In genomic region chr1:59015708-59016107, GRCh38 we compare ENCODE assay signal across 17 cellular contexts.
DNase-seq lines count a peak whose midpoint lies in the region; ATAC-seq, FAIRE-seq and TF ChIP-seq lines count a peak whose summit lies in the region.
"Had no signal": no experiment of that assay in that cellular context is flagged by ENCODE, and none has a peak within 500 bp of the region (broad histone marks: within the 10 kb centered on the region; RNA-seq: fewer than 3 reads in every experiment).

No MANE protein-coding gene starts in this region.

- H3K9me3 ChIP-seq in endodermal cell (ENCODE audit: control insufficient read depth, low read length), result peaks cover 11% of the 10 kb centered on the region
- H3K9me3 ChIP-seq: psoas muscle, transverse colon had no signal

- peak; percentile 87 for DNase-seq in EH (ENCODE audit: low read depth)
- peak; percentile 20 for DNase-seq in NCI-H446 treated with DMSO at 0.1 percent for 48 hours (lab: John Stamatoyannopoulos, UW)
- peak; percentile 54 for DNase-seq in endodermal cell
- no peak for DNase-seq in nephron progenitor cell
- DNase-seq in HT-29 (ENCODE audit: low spot score), result no peak
- no peak for DNase-seq in activated CD8-positive, alpha-beta memory T cell treated with anti-CD3 and anti-CD28 coated beads, Interleukin-2, amount 50 U/mL, for 4 hours
- DNase-seq in frontal cortex (ENCODE audit: low spot score in 2 of 2), result no peak
- DNase-seq: activated CD4-positive, CD25-positive, alpha-beta regulatory T cell treated with anti-CD3 and anti-CD28 coated beads, Interleukin-2, amount 50 U/mL, for 72 hours; activated naive CD4-positive, alpha-beta T cell treated with anti-CD3 and anti-CD28 coated beads, Interleukin-2, amount 50 U/mL, for 16 hours; DMS79 treated with DMSO at 0.1 percent for 48 hours; GOT3; left ventricle myocardium inferior; NCI-H1436 treated with DMSO at 0.1 percent for 48 hours; psoas muscle; transverse colon had no signal

- no peaks in the 10 kb centered on the region for H3K36me3 ChIP-seq in endodermal cell (ENCODE audit: control insufficient read depth, insufficient read depth, low read length)
- H3K36me3 ChIP-seq: left ventricle myocardium inferior, transverse colon had no signal

- peaks cover 8% of the 10 kb centered on the region for H3K4me1 ChIP-seq in endodermal cell (ENCODE audit: control insufficient read depth, insufficient read depth, low read length)

- peaks cover 9% of the 10 kb centered on the region for H3K9me3 Mint-ChIP-seq in endodermal cell
- H3K9me3 Mint-ChIP-seq in nephron progenitor cell, result peaks cover 18% of the 10 kb centered on the region

- H3K4me1 Mint-ChIP-seq in endodermal cell, result peaks cover 38% of the 10 kb centered on the region
- H3K4me1 Mint-ChIP-seq in nephron progenitor cell, result peaks cover 74% of the 10 kb centered on the region

- no peaks in the 10 kb centered on the region for H3K36me3 Mint-ChIP-seq in endodermal cell (ENCODE audit: low read depth)
- H3K36me3 Mint-ChIP-seq in nephron progenitor cell (ENCODE audit: low read depth), result peaks cover 5% of the 10 kb centered on the region

- no peak for ATAC-seq in HG02981 (IDR thresholded peaks at IDR 0.05; ENCODE audit: unreplicated experiment)
- ATAC-seq: Right ventricle myocardium inferior had no signal

- FAIRE-seq in frontal cortex (lab: Jason Lieb, UNC), result no peak

- TF ChIP-seq CTCF in endodermal cell (conservative IDR thresholded peaks at IDR 0.05), result no peak
- TF ChIP-seq CTCF in nephron progenitor cell (IDR thresholded peaks at IDR 0.05), result no peak

- WGBS in endodermal cell (ENCODE audit: insufficient coverage in 1 of 2, insufficient read length in 1 of 2), 2 experiments, result 78 to 100% methylated on average over 2 to 4 of the region's 4 CpGs

- peaks cover 16% of the 10 kb centered on the region for H3K27me3 ChIP-seq in endodermal cell (ENCODE audit: control insufficient read depth, insufficient read depth, low read length, poor library complexity, severe bottlenecking)
- H3K27me3 ChIP-seq: transverse colon had no signal

- H3K27ac Mint-ChIP-seq in endodermal cell (no peak overlapping the region), nephron progenitor cell (peak overlapping the region; percentile 7)

- no peak overlapping the region for H3K4me3 Mint-ChIP-seq in endodermal cell
- H3K4me3 Mint-ChIP-seq in nephron progenitor cell, result no peak overlapping the region

- H3K27me3 Mint-ChIP-seq in endodermal cell (ENCODE audit: insufficient read depth) (peaks cover 10% of the 10 kb centered on the region), nephron progenitor cell (ENCODE audit: low read depth, poor library complexity) (peaks cover 8% of the 10 kb centered on the region)

- H3K9ac ChIP-seq in endodermal cell (ENCODE audit: extremely low read depth, low read length, poor library complexity, severe bottlenecking), result no peak overlapping the region

- no peak overlapping the region for H3K4me3 ChIP-seq in endodermal cell (ENCODE audit: low read length)
- H3K4me3 ChIP-seq: left ventricle myocardium inferior, psoas muscle, transverse colon had no signal

- no peak overlapping the region for H3K27ac ChIP-seq in endodermal cell (ENCODE audit: low read depth, low read length)
- H3K27ac ChIP-seq: left ventricle myocardium inferior, psoas muscle, transverse colon had no signal

Comparison
In these comparisons a context has a peak if more than half of its experiments do, and no peak if none do; other contexts are left out.
1. DNase-seq: peak in EH (single experiment), NCI-H446 treated with DMSO at 0.1 percent for 48 hours (single experiment) and endodermal cell (single experiment); none in nephron progenitor cell (single experiment), HT-29 (single experiment), activated CD8-positive, alpha-beta memory T cell treated with anti-CD3 and anti-CD28 coated beads, Interleukin-2, amount 50 U/mL, for 4 hours (single experiment) and frontal cortex (0 of 2).